19 cellular contexts compared by ENCODE assay signal in genomic region chr9:125655691-125656410, GRCh38.
DNase-seq lines count a peak whose midpoint lies in the region; ATAC-seq and TF ChIP-seq lines count a peak whose summit lies in the region.
"Had no signal": no experiment of that assay in that cellular context is flagged by ENCODE, and none has a peak within 500 bp of the region (broad histone marks: within the 10 kb centered on the region; RNA-seq: fewer than 3 reads in every experiment).

No MANE protein-coding gene starts in this region.

- peak; percentile 62 for DNase-seq in HCEC 1CT
- DNase-seq in foreskin melanocyte, result peak; percentile 59
- peak; percentile 73 for DNase-seq in retinal pigment epithelial cell (ENCODE audit: low read depth)
- DNase-seq in HuH-7.5 (ENCODE audit: low spot score), result no peak
- DNase-seq in activated CD4-positive, CD25-positive, alpha-beta regulatory T cell (lab: John Stamatoyannopoulos, UW), result no peak
- DNase-seq: anterior cingulate cortex; cortex of kidney; heart left ventricle; kidney glomerular epithelial cell; mucosa of descending colon; NCI-H2081 treated with DMSO at 0.1 percent for 48 hours; occipital lobe; RPMI8226; stimulated activated CD4-positive, alpha-beta T cell treated with anti-CD3 and anti-CD28 coated beads, Interleukin-4, amount 100 ng/mL, for 4 hours had no signal

- ATAC-seq in SK-N-SH treated with all-trans-retinoic acid at 6 μM for 48 hours (peak; percentile 52), GM21528 (IDR thresholded peaks at IDR 0.05; ENCODE audit: low FRiP score, unreplicated experiment) (no peak)
- ATAC-seq: esophagus mucosa, heart left ventricle, mucosa of descending colon had no signal

- TF ChIP-seq CTCF in retinal pigment epithelial cell (conservative IDR thresholded peaks at IDR 0.05; ENCODE audit: low read depth, low read length), result no peak

- H3K4me3 ChIP-seq in retinal pigment epithelial cell (ENCODE audit: low read length), result no peak overlapping the region
- H3K4me3 ChIP-seq: BLaER1, heart left ventricle, mucosa of descending colon, thoracic aorta had no signal

TF ChIP-seq in SK-N-SH treated with all-trans-retinoic acid at 6 μM for 48 hours, 23 proteins besides CTCF, POLR2A, EP300 and RAD21:
- TF ChIP-seq CREB5 (CRISPR knock-in tag; IDR thresholded peaks at IDR 0.05; ENCODE audit: low read depth) (no peak), CSRNP3 (CRISPR knock-in tag; IDR thresholded peaks at IDR 0.05) (no peak), TCF4 (CRISPR knock-in tag; IDR thresholded peaks at IDR 0.05; ENCODE audit: borderline replicate concordance) (no peak), GLIS3 (CRISPR knock-in tag; IDR thresholded peaks at IDR 0.05) (no peak), PATZ1 (CRISPR knock-in tag; IDR thresholded peaks at IDR 0.05; ENCODE audit: borderline replicate concordance) (no peak), CSDC2 (CRISPR knock-in tag; IDR thresholded peaks at IDR 0.05) (no peak), SNAI2 (CRISPR knock-in tag; IDR thresholded peaks at IDR 0.05) (no peak), OSR1 (CRISPR knock-in tag; IDR thresholded peaks at IDR 0.05) (no peak), ZFP3 (CRISPR knock-in tag; IDR thresholded peaks at IDR 0.05) (no peak), ISL1 (CRISPR knock-in tag; IDR thresholded peaks at IDR 0.05) (no peak), ZC3H10 (CRISPR knock-in tag; IDR thresholded peaks at IDR 0.05) (no peak), ARNTL (CRISPR knock-in tag; IDR thresholded peaks at IDR 0.05; ENCODE audit: borderline replicate concordance, low read depth) (no peak), BACH2 (CRISPR knock-in tag; IDR thresholded peaks at IDR 0.05; ENCODE audit: borderline replicate concordance) (no peak), TSHZ2 (CRISPR knock-in tag; IDR thresholded peaks at IDR 0.05) (no peak), ZNF70 (CRISPR knock-in tag; IDR thresholded peaks at IDR 0.05) (no peak), ZNF565 (CRISPR knock-in tag; conservative IDR thresholded peaks at IDR 0.05; ENCODE audit: low read depth) (no peak), POU6F1 (CRISPR knock-in tag; IDR thresholded peaks at IDR 0.05; ENCODE audit: borderline replicate concordance, low read depth) (no peak)

Comparison
In these comparisons a context has a peak if more than half of its experiments do, and no peak if none do; other contexts are left out.
1. DNase-seq: peak in HCEC 1CT (single experiment), foreskin melanocyte (single experiment) and retinal pigment epithelial cell (single experiment); none in HuH-7.5 (single experiment) and activated CD4-positive, CD25-positive, alpha-beta regulatory T cell (0 of 4).